ENCODE assay signal across 1 cellular context in genomic region chr9:128066713-128067621, GRCh38.
A peak's percentile ranks its signal among the peaks of the same experiment; 100 is the strongest.
TF ChIP-seq lines count a peak whose summit lies in the region.

TSS of gene NAIF1 (minus strand) at chr9:128067320. CDS start at chr9:128067101, 219 bp downstream.

TF ChIP-seq in K562, 482 proteins besides CTCF, POLR2A, EP300 and RAD21 (continued from another document and continues in another):
- TF ChIP-seq ZNF518B (CRISPR knock-in tag; IDR thresholded peaks at IDR 0.05) (no peak), TFAP4 (CRISPR knock-in tag; IDR thresholded peaks at IDR 0.05; ENCODE audit: borderline replicate concordance) (peak; percentile 2; the same call in 1 of the 2 replicates), SIRT6 (IDR thresholded peaks at IDR 0.05; ENCODE audit: low read depth, low read length) (no peak), ZNF444 (CRISPR knock-in tag; IDR thresholded peaks at IDR 0.05) (peak; percentile 40; the same call in 1 of the 2 replicates), SIX5 (IDR thresholded peaks at IDR 0.05; ENCODE audit: borderline replicate concordance in 1 of 2, insufficient read depth in 1 of 2, low read depth in 1 of 2, low read length in 2 of 2) (peak in 1 of 2 experiments; percentile 25; a peak in 1 of 4 replicates), CCAR2 (IDR thresholded peaks at IDR 0.05; ENCODE audit: low read depth, low read length) (no peak), ELF2 (CRISPR knock-in tag; IDR thresholded peaks at IDR 0.05) (no peak), SRSF1 (IDR thresholded peaks at IDR 0.05; ENCODE audit: low read depth, low read length) (peak; percentile 98), SMAD1 (IDR thresholded peaks at IDR 0.05; ENCODE audit: low read depth, low read length, partially characterized antibody) (no peak), PYGO2 (tag; IDR thresholded peaks at IDR 0.05) (no peak), HLTF (IDR thresholded peaks at IDR 0.05) (peak; percentile 34; the same call in 1 of the 2 replicates), PHF8 (IDR thresholded peaks at IDR 0.05; ENCODE audit: borderline replicate concordance, low read length) (peak; percentile 47; the same call in 1 of the 2 replicates), HES1 (IDR thresholded peaks at IDR 0.05; ENCODE audit: low read depth) (no peak), CHD2 (IDR thresholded peaks at IDR 0.05; ENCODE audit: low read depth, low read length) (peak; percentile 93), CC2D1A (IDR thresholded peaks at IDR 0.05) (no peak), SAFB2 (IDR thresholded peaks at IDR 0.05; ENCODE audit: borderline replicate concordance, low read depth, low read length, severe bottlenecking) (no peak), ZNF75A (CRISPR knock-in tag; IDR thresholded peaks at IDR 0.05) (no peak), ZNF696 (CRISPR knock-in tag; conservative IDR thresholded peaks at IDR 0.05) (no peak), ZC3H4 (CRISPR knock-in tag; IDR thresholded peaks at IDR 0.05; ENCODE audit: borderline replicate concordance) (0 out of 2 replicates have a peak, but pooled peaks have one; percentile 75), ZNF174 (CRISPR knock-in tag; IDR thresholded peaks at IDR 0.05) (no peak), AFF1 (IDR thresholded peaks at IDR 0.05; ENCODE audit: low read depth in 1 of 2, partially characterized antibody in 2 of 2) (no peak), FUS (optimal IDR thresholded peaks at IDR 0.05; ENCODE audit: low read depth, low read length) (no peak), ZNF24 (IDR thresholded peaks at IDR 0.05) (peak; percentile 100), MLLT1 (IDR thresholded peaks at IDR 0.05) (peak in 1 of 2 experiments; percentile 99; a peak in 2 of 4 replicates), ZNF592 (IDR thresholded peaks at IDR 0.05) (no peak), ZSCAN29 (IDR thresholded peaks at IDR 0.05) (no peak), MECOM (CRISPR knock-in tag; IDR thresholded peaks at IDR 0.05) (no peak; the same call in 1 of the 2 replicates), ELK3 (CRISPR knock-in tag; IDR thresholded peaks at IDR 0.05) (no peak), MBD2 (IDR thresholded peaks at IDR 0.05; ENCODE audit: borderline replicate concordance, low read depth) (peak; percentile 100)
- TF ChIP-seq, protein P1, sequence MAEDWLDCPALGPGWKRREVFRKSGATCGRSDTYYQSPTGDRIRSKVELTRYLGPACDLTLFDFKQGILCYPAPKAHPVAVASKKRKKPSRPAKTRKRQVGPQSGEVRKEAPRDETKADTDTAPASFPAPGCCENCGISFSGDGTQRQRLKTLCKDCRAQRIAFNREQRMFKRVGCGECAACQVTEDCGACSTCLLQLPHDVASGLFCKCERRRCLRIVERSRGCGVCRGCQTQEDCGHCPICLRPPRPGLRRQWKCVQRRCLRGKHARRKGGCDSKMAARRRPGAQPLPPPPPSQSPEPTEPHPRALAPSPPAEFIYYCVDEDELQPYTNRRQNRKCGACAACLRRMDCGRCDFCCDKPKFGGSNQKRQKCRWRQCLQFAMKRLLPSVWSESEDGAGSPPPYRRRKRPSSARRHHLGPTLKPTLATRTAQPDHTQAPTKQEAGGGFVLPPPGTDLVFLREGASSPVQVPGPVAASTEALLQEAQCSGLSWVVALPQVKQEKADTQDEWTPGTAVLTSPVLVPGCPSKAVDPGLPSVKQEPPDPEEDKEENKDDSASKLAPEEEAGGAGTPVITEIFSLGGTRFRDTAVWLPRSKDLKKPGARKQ (CRISPR knock-in tag; IDR thresholded peaks at IDR 0.05) = no peak
- TF ChIP-seq, protein P2, sequence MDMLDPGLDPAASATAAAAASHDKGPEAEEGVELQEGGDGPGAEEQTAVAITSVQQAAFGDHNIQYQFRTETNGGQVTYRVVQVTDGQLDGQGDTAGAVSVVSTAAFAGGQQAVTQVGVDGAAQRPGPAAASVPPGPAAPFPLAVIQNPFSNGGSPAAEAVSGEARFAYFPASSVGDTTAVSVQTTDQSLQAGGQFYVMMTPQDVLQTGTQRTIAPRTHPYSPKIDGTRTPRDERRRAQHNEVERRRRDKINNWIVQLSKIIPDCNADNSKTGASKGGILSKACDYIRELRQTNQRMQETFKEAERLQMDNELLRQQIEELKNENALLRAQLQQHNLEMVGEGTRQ (CRISPR knock-in tag; IDR thresholded peaks at IDR 0.05) = no peak
- TF ChIP-seq, protein P3, sequence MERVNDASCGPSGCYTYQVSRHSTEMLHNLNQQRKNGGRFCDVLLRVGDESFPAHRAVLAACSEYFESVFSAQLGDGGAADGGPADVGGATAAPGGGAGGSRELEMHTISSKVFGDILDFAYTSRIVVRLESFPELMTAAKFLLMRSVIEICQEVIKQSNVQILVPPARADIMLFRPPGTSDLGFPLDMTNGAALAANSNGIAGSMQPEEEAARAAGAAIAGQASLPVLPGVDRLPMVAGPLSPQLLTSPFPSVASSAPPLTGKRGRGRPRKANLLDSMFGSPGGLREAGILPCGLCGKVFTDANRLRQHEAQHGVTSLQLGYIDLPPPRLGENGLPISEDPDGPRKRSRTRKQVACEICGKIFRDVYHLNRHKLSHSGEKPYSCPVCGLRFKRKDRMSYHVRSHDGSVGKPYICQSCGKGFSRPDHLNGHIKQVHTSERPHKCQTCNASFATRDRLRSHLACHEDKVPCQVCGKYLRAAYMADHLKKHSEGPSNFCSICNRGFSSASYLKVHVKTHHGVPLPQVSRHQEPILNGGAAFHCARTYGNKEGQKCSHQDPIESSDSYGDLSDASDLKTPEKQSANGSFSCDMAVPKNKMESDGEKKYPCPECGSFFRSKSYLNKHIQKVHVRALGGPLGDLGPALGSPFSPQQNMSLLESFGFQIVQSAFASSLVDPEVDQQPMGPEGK (CRISPR knock-in tag; IDR thresholded peaks at IDR 0.05; ENCODE audit: borderline replicate concordance) = no peak
- TF ChIP-seq, protein P4, sequence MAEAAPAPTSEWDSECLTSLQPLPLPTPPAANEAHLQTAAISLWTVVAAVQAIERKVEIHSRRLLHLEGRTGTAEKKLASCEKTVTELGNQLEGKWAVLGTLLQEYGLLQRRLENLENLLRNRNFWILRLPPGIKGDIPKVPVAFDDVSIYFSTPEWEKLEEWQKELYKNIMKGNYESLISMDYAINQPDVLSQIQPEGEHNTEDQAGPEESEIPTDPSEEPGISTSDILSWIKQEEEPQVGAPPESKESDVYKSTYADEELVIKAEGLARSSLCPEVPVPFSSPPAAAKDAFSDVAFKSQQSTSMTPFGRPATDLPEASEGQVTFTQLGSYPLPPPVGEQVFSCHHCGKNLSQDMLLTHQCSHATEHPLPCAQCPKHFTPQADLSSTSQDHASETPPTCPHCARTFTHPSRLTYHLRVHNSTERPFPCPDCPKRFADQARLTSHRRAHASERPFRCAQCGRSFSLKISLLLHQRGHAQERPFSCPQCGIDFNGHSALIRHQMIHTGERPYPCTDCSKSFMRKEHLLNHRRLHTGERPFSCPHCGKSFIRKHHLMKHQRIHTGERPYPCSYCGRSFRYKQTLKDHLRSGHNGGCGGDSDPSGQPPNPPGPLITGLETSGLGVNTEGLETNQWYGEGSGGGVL (CRISPR knock-in tag; IDR thresholded peaks at IDR 0.05) = no peak
